Comparison of ENCODE assay signal across 22 cellular contexts in the genomic region with DNA sequence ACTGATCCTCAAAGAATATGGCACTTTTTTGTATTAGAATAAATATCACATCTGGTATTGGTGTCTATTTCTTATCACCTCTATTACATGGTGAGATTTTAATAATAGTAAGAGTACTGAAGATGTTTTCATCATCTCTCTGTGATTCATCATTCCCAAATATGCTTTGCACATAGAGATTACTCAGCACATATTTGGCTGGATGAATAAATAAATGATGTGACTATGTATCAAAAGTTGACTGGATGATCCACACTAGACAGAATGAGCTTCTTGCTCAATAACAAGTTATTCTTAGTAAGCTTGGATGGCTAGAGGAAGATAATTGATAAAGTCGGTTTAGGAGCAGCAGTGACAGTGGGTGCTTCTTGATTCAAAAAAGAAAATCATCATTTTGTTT.
DNase-seq lines count a peak whose midpoint lies in the region; ATAC-seq, FAIRE-seq and TF ChIP-seq lines count a peak whose summit lies in the region.
"Had no signal": no experiment of that assay in that cellular context is flagged by ENCODE, and none has a peak within 500 bp of the region (broad histone marks: within the 10 kb centered on the region; RNA-seq: fewer than 3 reads in every experiment).

No MANE protein-coding gene starts in this region.

- in situ Hi-C loops in transverse colon (cut with MboI; ENCODE audit: low pct_ligation_motif_present in 1 of 4, low pct_unique_long_range_greater_than_20kb in 1 of 4, low sequenced_read_pairs in 3 of 4): no loop called here

- ATAC-seq in HG02938 (IDR thresholded peaks at IDR 0.05; ENCODE audit: unreplicated experiment): no peak
- ATAC-seq in GM21360 (IDR thresholded peaks at IDR 0.05; ENCODE audit: unreplicated experiment): no peak
- ATAC-seq: pancreas, T-helper 17 cell had no signal

- intact Hi-C loops in transverse colon (cut with DNase I; ENCODE audit: low total_unique reads): no loop called here

- no peaks in the 10 kb centered on the region for H3K27me3 ChIP-seq in transverse colon
- H3K27me3 ChIP-seq: BLaER1, hepatocyte, pancreas, upper lobe of left lung had no signal

- no peaks in the 10 kb centered on the region for H3K4me1 ChIP-seq in transverse colon
- H3K4me1 ChIP-seq: BLaER1, pancreas, upper lobe of left lung had no signal

- DNase-seq in AG09309 (ENCODE audit: low read depth) (peak; percentile 73), HTR-8/SVneo (ENCODE audit: insufficient read length, low spot score) (no peak), cardiac fibroblast (ENCODE audit: low read depth in 2 of 2) (peak; percentile 60 to 92), kidney glomerular epithelial cell (lab: John Stamatoyannopoulos, UW) (peak; percentile 5), transverse colon (no peak), NCI-H2196 treated with DMSO at 0.1 percent for 48 hours (lab: John Stamatoyannopoulos, UW; ENCODE audit: unreplicated experiment) (no peak)
- DNase-seq: activated CD4-positive, alpha-beta T cell treated with anti-CD3 and anti-CD28 coated beads for 1 hour; activated CD8-positive, alpha-beta memory T cell treated with anti-CD3 and anti-CD28 coated beads, Interleukin-2, amount 50 U/mL, for 4 hours; activated naive CD4-positive, alpha-beta T cell treated with Interleukin-2 at 50 U/mL for 16 hours; DMS53; left cardiac atrium; NCI-H2081; NCI-H526; pancreas; stimulated activated naive CD4-positive, alpha-beta T cell; T-helper 17 cell; upper lobe of left lung had no signal

- no peaks in the 10 kb centered on the region for H3K36me3 ChIP-seq in transverse colon
- H3K36me3 ChIP-seq: BLaER1, pancreas, upper lobe of left lung had no signal

- no peak for TF ChIP-seq EP300 in transverse colon (IDR thresholded peaks at IDR 0.05; ENCODE audit: low read depth)

- 61 to 64% methylated on average over 1 of the region's 1 CpG for whole genome bisulfite sequencing in transverse colon (ENCODE audit: low coverage in 1 of 2), 2 donors

- H3K9me3 ChIP-seq in transverse colon: no peaks in the 10 kb centered on the region
- H3K9me3 ChIP-seq: BLaER1, pancreas, upper lobe of left lung had no signal

- FAIRE-seq in HTR-8/SVneo (lab: Jason Lieb, UNC): peak; percentile 4
- FAIRE-seq: pancreas had no signal

- H3K4me3 ChIP-seq in AG09309 (ENCODE audit: control insufficient read depth, low read depth, low read length): no peak overlapping the region
- no peak overlapping the region for H3K4me3 ChIP-seq in cardiac fibroblast (replicated peaks in 1 of 2; ENCODE audit: low read depth in 2 of 2, low read length in 2 of 2)
- no peak overlapping the region for H3K4me3 ChIP-seq in transverse colon
- H3K4me3 ChIP-seq: BLaER1, hepatocyte, pancreas, smooth muscle cell, upper lobe of left lung had no signal

- TF ChIP-seq CTCF in AG09309 (IDR thresholded peaks at IDR 0.05; ENCODE audit: control insufficient read depth, insufficient read depth, low read depth, low read length, missing control alignments): no peak
- no peak for TF ChIP-seq CTCF in cardiac fibroblast (IDR thresholded peaks at IDR 0.05; ENCODE audit: low read depth, low read length)
- TF ChIP-seq CTCF in transverse colon (IDR thresholded peaks at IDR 0.05): no peak

- no peak for TF ChIP-seq POLR2A in transverse colon (IDR thresholded peaks at IDR 0.05)

- H3K27ac ChIP-seq in transverse colon: no peak overlapping the region
- H3K27ac ChIP-seq: BLaER1, hepatocyte, pancreas, upper lobe of left lung had no signal

Comparison
In these comparisons a context has a peak if more than half of its experiments do, and no peak if none do; other contexts are left out.
1. DNase-seq: peak in AG09309 (single experiment), cardiac fibroblast (2 of 2) and kidney glomerular epithelial cell (single experiment); none in HTR-8/SVneo (single experiment), transverse colon (single experiment) and NCI-H2196 treated with DMSO at 0.1 percent for 48 hours (single experiment).